In genomic region chr3:4761759-4762158, GRCh38 we compare ENCODE assay signal across 27 cellular contexts.
"Had no signal": no experiment of that assay in that cellular context is flagged by ENCODE, and none has a peak within 500 bp of the region (broad histone marks: within the 10 kb centered on the region; RNA-seq: fewer than 3 reads in every experiment).

No MANE protein-coding gene starts in this region.

- H3K27ac Mint-ChIP-seq: activated CD4-positive, alpha-beta memory T cell treated with anti-CD3 and anti-CD28 coated beads, Interleukin-2, amount 10 ng/mL, durations not matched to agents 7 days and 5 days; activated CD4-positive, alpha-beta T cell treated with anti-CD3 and anti-CD28 coated beads, Interleukin-2, amount 10 ng/mL, durations not matched to agents 24 days and 14 days; activated CD8-positive, alpha-beta memory T cell treated with anti-CD3 and anti-CD28 coated beads, Interleukin-2, amount 10 ng/mL, durations not matched to agents 7 days and 5 days; activated naive CD4-positive, alpha-beta T cell treated with anti-CD3 and anti-CD28 coated beads, Interleukin-2, amount 50 U/mL, for 72 hours; endodermal cell had no signal

- DNase-seq: activated CD4-positive, alpha-beta memory T cell treated with anti-CD3 and anti-CD28 coated beads, Interleukin-2, amount 10 ng/mL, durations not matched to agents 7 days and 5 days; activated CD4-positive, alpha-beta T cell treated with anti-CD3 and anti-CD28 coated beads, Interleukin-2, amount 10 ng/mL, durations not matched to agents 24 days and 14 days; activated CD4-positive, CD25-positive, alpha-beta regulatory T cell treated with anti-CD3 and anti-CD28 coated beads, Interleukin-2, amount 50 U/mL, for 72 hours; activated CD8-positive, alpha-beta memory T cell treated with anti-CD3 and anti-CD28 coated beads, Interleukin-2, amount 10 ng/mL, durations not matched to agents 7 days and 5 days; activated naive CD4-positive, alpha-beta T cell; activated T-cell treated with anti-CD3 and anti-CD28 coated beads, Interleukin-2, amount 50 U/mL, for 48 hours; central memory CD4-positive, alpha-beta T cell; endodermal cell; foreskin keratinocyte; heart left ventricle; hypothalamus; immature natural killer cell; kidney; left colon; mesendoderm; stimulated activated CD4-positive, alpha-beta T cell treated with anti-CD3 and anti-CD28 coated beads, Interleukin-15, amount 100 ng/mL, for 24 hours; stimulated activated CD4-positive, alpha-beta T cell treated with anti-CD3 and anti-CD28 coated beads, Interleukin-2, amount 100 ng/mL, for 24 hours; stimulated activated naive CD4-positive, alpha-beta T cell treated with Interleukin-2 at 50 U/mL for 16 hours; T1000; testis; uterus had no signal

- H3K27ac ChIP-seq: breast epithelium, esophagus muscularis mucosa, foreskin keratinocyte, heart left ventricle, testis, transverse colon, uterus had no signal

- H3K27me3 Mint-ChIP-seq: activated CD4-positive, alpha-beta memory T cell treated with anti-CD3 and anti-CD28 coated beads, Interleukin-2, amount 10 ng/mL, durations not matched to agents 7 days and 5 days; activated CD4-positive, alpha-beta T cell treated with anti-CD3 and anti-CD28 coated beads, Interleukin-2, amount 10 ng/mL, durations not matched to agents 24 days and 14 days; activated CD8-positive, alpha-beta memory T cell treated with anti-CD3 and anti-CD28 coated beads, Interleukin-2, amount 10 ng/mL, durations not matched to agents 7 days and 5 days; natural killer cell treated with Interleukin-12 subunit alpha and Interleukin-12 subunit beta and Interleukin-15 and Interleukin-18, amount 100 ng/mL, for 72 hours had no signal

- H3K4me3 ChIP-seq: breast epithelium, esophagus muscularis mucosa, heart left ventricle, testis, transverse colon, uterus had no signal

- H3K4me3 Mint-ChIP-seq: activated CD4-positive, alpha-beta memory T cell treated with anti-CD3 and anti-CD28 coated beads, Interleukin-2, amount 10 ng/mL, durations not matched to agents 7 days and 5 days; activated CD4-positive, alpha-beta T cell treated with anti-CD3 and anti-CD28 coated beads, Interleukin-2, amount 10 ng/mL, durations not matched to agents 24 days and 14 days; activated CD8-positive, alpha-beta memory T cell treated with anti-CD3 and anti-CD28 coated beads, Interleukin-2, amount 10 ng/mL, durations not matched to agents 7 days and 5 days; endodermal cell; immature natural killer cell; natural killer cell treated with Interleukin-12 subunit alpha and Interleukin-12 subunit beta and Interleukin-15 and Interleukin-18, amount 100 ng/mL, for 72 hours had no signal

- ATAC-seq: activated CD8-positive, alpha-beta memory T cell treated with anti-CD3 and anti-CD28 coated beads, Interleukin-2, amount 10 ng/mL, durations not matched to agents 7 days and 5 days; activated naive CD4-positive, alpha-beta T cell treated with anti-CD3 and anti-CD28 coated beads, Interleukin-2, amount 50 U/mL, for 72 hours; foreskin keratinocyte; natural killer cell treated with Interleukin-12 subunit alpha and Interleukin-12 subunit beta and Interleukin-15 and Interleukin-18, amount 100 ng/mL, for 72 hours; right cardiac atrium had no signal

- H3K4me1 ChIP-seq: breast epithelium, foreskin keratinocyte, testis, uterus had no signal

- H3K36me3 ChIP-seq: breast epithelium, transverse colon, uterus had no signal

- H3K9me3 ChIP-seq: breast epithelium, testis, transverse colon, uterus had no signal

- H3K27me3 ChIP-seq: breast epithelium, esophagus muscularis mucosa, heart left ventricle, testis, transverse colon, uterus had no signal
